ENCODE assay signal across 27 cellular contexts in genomic region chr2:211760103-211760502, GRCh38.
"Had no signal": no experiment of that assay in that cellular context is flagged by ENCODE, and none has a peak within 500 bp of the region (broad histone marks: within the 10 kb centered on the region; RNA-seq: fewer than 3 reads in every experiment).

No MANE protein-coding gene starts in this region.

- DNase-seq: heart right ventricle; hippocampal formation; kidney glomerular epithelial cell; left cardiac atrium; lower lobe of right lung; mammary epithelial cell; mesenchymal stem cell; naive thymus-derived CD8-positive, alpha-beta T cell; occipital lobe; psoas muscle; right lobe of liver; stimulated activated CD4-positive, alpha-beta T cell treated with anti-CD3 and anti-CD28 coated beads, Interleukin-1b, Interleukin-23, amount 100 ng/mL, for 48 hours; stimulated activated CD4-positive, alpha-beta T cell treated with anti-CD3 and anti-CD28 coated beads, Interleukin-2, amount 100 ng/mL, for 48 hours; stimulated activated CD4-positive, alpha-beta T cell treated with anti-CD3 and anti-CD28 coated beads, Interleukin-4, amount 100 ng/mL, for 4 hours; stimulated activated CD8-positive, alpha-beta memory T cell treated with anti-CD3 and anti-CD28 coated beads, Interleukin-4, amount 100 ng/mL, for 48 hours; stimulated activated naive CD4-positive, alpha-beta T cell treated with Interleukin-2 at 50 U/mL for 16 hours; stimulated activated naive CD8-positive, alpha-beta T cell treated with anti-CD3 and anti-CD28 coated beads, Interleukin-15, amount 100 ng/mL, for 72 hours; substantia nigra; upper lobe of left lung had no signal

- H3K4me1 ChIP-seq: heart right ventricle, lower lobe of right lung, neural progenitor cell, parathyroid adenoma, psoas muscle, right atrium auricular region, right lobe of liver, tibial nerve, upper lobe of left lung had no signal

- H3K36me3 ChIP-seq: heart right ventricle, lower lobe of right lung, neural progenitor cell, neutrophil, right atrium auricular region, right lobe of liver, tibial nerve, upper lobe of left lung had no signal

- ATAC-seq: left cardiac atrium; left lobe of liver; naive thymus-derived CD8-positive, alpha-beta T cell; psoas muscle; right lobe of liver; stimulated activated memory B cell treated with anti-CD40 and anti-IgM and Interleukin-4, amounts not matched to agents 10 μg/mL and 1 μg/mL and 100 μg/mL, for 72 hours; stimulated activated naive CD8-positive, alpha-beta T cell treated with anti-CD3 and anti-CD28 coated beads, Interleukin-15, amount 100 ng/mL, for 72 hours had no signal

- H3K4me3 ChIP-seq: heart right ventricle, lower lobe of right lung, neural progenitor cell, psoas muscle, right atrium auricular region, right lobe of liver, smooth muscle cell, tibial nerve, upper lobe of left lung had no signal

- H3K9me3 ChIP-seq: heart right ventricle, lower lobe of right lung, neutrophil, psoas muscle, right atrium auricular region, right lobe of liver, tibial nerve, upper lobe of left lung had no signal

- H3K27ac ChIP-seq: heart right ventricle, lower lobe of right lung, neural progenitor cell, neutrophil, parathyroid adenoma, psoas muscle, right atrium auricular region, right lobe of liver, tibial nerve, upper lobe of left lung had no signal

- H3K27me3 ChIP-seq: heart right ventricle, neural progenitor cell, neutrophil, right atrium auricular region, right lobe of liver, tibial nerve, upper lobe of left lung had no signal
